8 cellular contexts compared by ENCODE assay signal in the genomic region with DNA sequence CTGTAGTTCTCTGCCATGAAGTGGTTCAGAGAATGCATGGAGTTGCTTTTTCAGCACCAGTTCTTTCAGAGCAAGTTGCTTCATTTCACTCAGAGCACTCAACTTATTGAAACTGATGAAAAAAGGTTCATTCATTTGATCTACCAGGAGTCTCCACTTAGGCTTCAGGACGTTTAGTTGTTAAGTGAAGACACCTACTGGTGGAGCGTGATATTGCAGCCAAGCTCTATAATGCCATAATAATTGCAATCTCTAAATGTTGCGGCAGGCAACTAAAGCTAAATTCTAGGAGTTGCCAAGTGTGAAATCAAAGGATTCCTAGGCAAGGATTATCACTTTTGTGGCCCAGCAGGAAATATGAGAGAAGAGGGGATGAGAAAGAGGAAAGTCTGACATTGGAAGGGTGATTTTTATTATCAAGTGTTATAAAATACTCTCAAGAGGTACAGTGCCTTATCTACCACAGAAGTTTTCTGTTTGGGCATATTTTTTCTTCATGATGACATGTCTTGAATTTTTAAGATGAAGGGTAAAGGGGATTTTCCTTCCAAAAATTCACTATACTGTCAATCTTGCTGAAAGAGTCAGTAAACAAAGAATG.
A peak's percentile ranks its signal among the peaks of the same experiment; 100 is the strongest.
DNase-seq lines count a peak whose midpoint lies in the region; ATAC-seq and TF ChIP-seq lines count a peak whose summit lies in the region.

No MANE protein-coding gene starts in this region.

- peaks cover 2% of the 10 kb centered on the region for H3K9me3 Mint-ChIP-seq in Calu3 (ENCODE audit: low read depth, unreplicated experiment)
- peaks cover 15% of the 10 kb centered on the region for H3K9me3 Mint-ChIP-seq in activated CD4-positive, alpha-beta T cell treated with anti-CD3 and anti-CD28 coated beads, Interleukin-2, amount 10 ng/mL, durations not matched to agents 7 days and 5 days
- H3K9me3 Mint-ChIP-seq in activated T-helper 17 cell treated with anti-CD3 and anti-CD28 coated beads, Interleukin-2, amount 50 U/mL, for 72 hours = peaks cover 4% of the 10 kb centered on the region

- H3K27ac Mint-ChIP-seq in Calu3 (ENCODE audit: unreplicated experiment) = no peak overlapping the region
- no peak overlapping the region for H3K27ac Mint-ChIP-seq in activated CD4-positive, alpha-beta T cell treated with anti-CD3 and anti-CD28 coated beads, Interleukin-2, amount 10 ng/mL, durations not matched to agents 7 days and 5 days
- H3K27ac Mint-ChIP-seq in activated T-helper 17 cell treated with anti-CD3 and anti-CD28 coated beads, Interleukin-2, amount 50 U/mL, for 72 hours = no peak overlapping the region

- H3K36me3 Mint-ChIP-seq in Calu3 (ENCODE audit: insufficient read depth, unreplicated experiment) = no peaks in the 10 kb centered on the region
- H3K36me3 Mint-ChIP-seq in activated CD4-positive, alpha-beta T cell treated with anti-CD3 and anti-CD28 coated beads, Interleukin-2, amount 10 ng/mL, durations not matched to agents 7 days and 5 days (ENCODE audit: low read depth) = peaks cover 3% of the 10 kb centered on the region
- no peaks in the 10 kb centered on the region for H3K36me3 Mint-ChIP-seq in activated T-helper 17 cell treated with anti-CD3 and anti-CD28 coated beads, Interleukin-2, amount 50 U/mL, for 72 hours (ENCODE audit: low read depth)

- BruUV-seq in Calu3 (replicated peaks; lab: Mats Ljungman, UMichigan) = no TSS peak

- DNase-seq in Calu3 (peak; percentile 47), HAP-1 (ENCODE audit: low spot score in 2 of 2) (peak; percentile 8 to 58), iPS DF 6.9 (ENCODE audit: low read depth, low spot score) (peak; percentile 54), upper lobe of left lung (no peak), islet precursor cell (no peak)
- peak; percentile 45 for DNase-seq in activated CD4-positive, alpha-beta T cell treated with anti-CD3 and anti-CD28 coated beads, Interleukin-2, amount 10 ng/mL, durations not matched to agents 7 days and 5 days

- CTCF ChIA-PET in Calu3 (lab: Charles Lee) = interaction anchor here (0.8 kb wide), 1 partner anchor 12 kb away, joined by 3 read pairs; no protein-coding TSS in a partner anchor
- CTCF ChIA-PET in activated CD4-positive, alpha-beta T cell treated with anti-CD3 and anti-CD28 coated beads, Interleukin-2, amount 10 ng/mL, durations not matched to agents 7 days and 5 days (lab: Charles Lee) = interaction anchor here (1.1 to 2.0 kb wide), 3 partner anchors 9 to 81 kb away, joined by 4 read pairs; no protein-coding TSS in a partner anchor

- H3K4me1 ChIP-seq in HAP-1 (no peaks in the 10 kb centered on the region), iPS DF 6.9 (ENCODE audit: control insufficient read depth, insufficient read depth, low read length) (no peaks in the 10 kb centered on the region), upper lobe of left lung (no peaks in the 10 kb centered on the region)

- H3K27ac ChIP-seq in iPS DF 6.9 (ENCODE audit: low read length) (no peak overlapping the region), upper lobe of left lung (no peak overlapping the region)

- peaks cover 10% of the 10 kb centered on the region for H3K9me3 ChIP-seq in HAP-1
- H3K9me3 ChIP-seq in iPS DF 6.9 (ENCODE audit: control insufficient read depth, insufficient read depth, low read length) = no peaks in the 10 kb centered on the region
- peaks cover 0 to 6% (median 5%) of the 10 kb centered on the region in 4 donors for H3K9me3 ChIP-seq in upper lobe of left lung

- H3K4me3 ChIP-seq in HAP-1 (no peak overlapping the region), iPS DF 6.9 (ENCODE audit: low read length) (no peak overlapping the region), upper lobe of left lung (no peak overlapping the region)

- TF ChIP-seq EP300 in upper lobe of left lung (IDR thresholded peaks at IDR 0.05) = no peak

- POLR2A ChIA-PET in activated CD4-positive, alpha-beta T cell treated with anti-CD3 and anti-CD28 coated beads, Interleukin-2, amount 10 ng/mL, durations not matched to agents 7 days and 5 days (lab: Charles Lee) = no interaction called here

- peak; percentile 80 for TF ChIP-seq CTCF in Calu3 (IDR thresholded peaks at IDR 0.05; ENCODE audit: unreplicated experiment)
- peak; percentile 29 to 58 (median 43) for TF ChIP-seq CTCF in upper lobe of left lung (IDR thresholded peaks at IDR 0.05)

- intact Hi-C loops in Calu3 (cut with micrococcal nuclease; ENCODE audit: unreplicated experiment) = no loop called here

- no peaks in the 10 kb centered on the region for H3K4me1 Mint-ChIP-seq in Calu3 (ENCODE audit: low read depth, unreplicated experiment)
- no peaks in the 10 kb centered on the region for H3K4me1 Mint-ChIP-seq in activated CD4-positive, alpha-beta T cell treated with anti-CD3 and anti-CD28 coated beads, Interleukin-2, amount 10 ng/mL, durations not matched to agents 7 days and 5 days
- H3K4me1 Mint-ChIP-seq in activated T-helper 17 cell treated with anti-CD3 and anti-CD28 coated beads, Interleukin-2, amount 50 U/mL, for 72 hours = no peaks in the 10 kb centered on the region

- H3K27me3 ChIP-seq in HAP-1 (ENCODE audit: low read depth) = no peaks in the 10 kb centered on the region
- no peaks in the 10 kb centered on the region for H3K27me3 ChIP-seq in iPS DF 6.9 (ENCODE audit: control insufficient read depth, insufficient read depth, low read length)
- no peaks in the 10 kb centered on the region for H3K27me3 ChIP-seq in upper lobe of left lung

- no CpG with 5 or more reads among the region's 3 CpGs for WGBS in iPS DF 6.9 (ENCODE audit: insufficient coverage, insufficient read length)
- 51 to 58% methylated on average over 3 of the region's 3 CpGs for WGBS in upper lobe of left lung, 2 donors

- in situ Hi-C loops in HAP-1 (cut with MboI; ENCODE audit: low sequenced_read_pairs) = no loop called here

- TF ChIP-seq POLR2A in upper lobe of left lung (IDR thresholded peaks at IDR 0.05) = no peak

- H3K36me3 ChIP-seq in HAP-1 (replicated peaks) (no peaks in the 10 kb centered on the region; the same call in none of the 2 replicates), iPS DF 6.9 (ENCODE audit: control insufficient read depth, insufficient read depth, low read length) (no peaks in the 10 kb centered on the region; the same call in 1 of the 2 replicates), upper lobe of left lung (peaks cover 0 to 10% (median 2%) of the 10 kb centered on the region in 4 donors)

- H3K4me3 Mint-ChIP-seq in Calu3 (ENCODE audit: low read depth, unreplicated experiment) = no peak overlapping the region
- no peak overlapping the region for H3K4me3 Mint-ChIP-seq in activated CD4-positive, alpha-beta T cell treated with anti-CD3 and anti-CD28 coated beads, Interleukin-2, amount 10 ng/mL, durations not matched to agents 7 days and 5 days
- H3K4me3 Mint-ChIP-seq in activated T-helper 17 cell treated with anti-CD3 and anti-CD28 coated beads, Interleukin-2, amount 50 U/mL, for 72 hours = no peak overlapping the region

- H3K27me3 Mint-ChIP-seq in Calu3 (ENCODE audit: unreplicated experiment) = no peaks in the 10 kb centered on the region
- H3K27me3 Mint-ChIP-seq in activated CD4-positive, alpha-beta T cell treated with anti-CD3 and anti-CD28 coated beads, Interleukin-2, amount 10 ng/mL, durations not matched to agents 7 days and 5 days = no peaks in the 10 kb centered on the region
- peaks cover 3% of the 10 kb centered on the region for H3K27me3 Mint-ChIP-seq in activated T-helper 17 cell treated with anti-CD3 and anti-CD28 coated beads, Interleukin-2, amount 50 U/mL, for 72 hours

- no peak for ATAC-seq in upper lobe of left lung (ENCODE audit: low FRiP score in 2 of 2)
- no peak for ATAC-seq in activated T-helper 17 cell treated with anti-CD3 and anti-CD28 coated beads, Interleukin-2, amount 50 U/mL, for 72 hours (replicated peaks)
- no peak for ATAC-seq in HG03439 (IDR thresholded peaks at IDR 0.05; ENCODE audit: unreplicated experiment)

Comparison
In these comparisons a context has a peak if more than half of its experiments do, and no peak if none do; other contexts are left out.
1. DNase-seq: peak in Calu3 (single experiment), HAP-1 (2 of 2), activated CD4-positive, alpha-beta T cell treated with anti-CD3 and anti-CD28 coated beads, Interleukin-2, amount 10 ng/mL, durations not matched to agents 7 days and 5 days (single experiment) and iPS DF 6.9 (single experiment); none in upper lobe of left lung (0 of 2) and islet precursor cell (single experiment).